In genomic region chr4:128711361-128711760, GRCh38 we compare ENCODE assay signal across 32 cellular contexts.
DNase-seq lines count a peak whose midpoint lies in the region; ATAC-seq and TF ChIP-seq lines count a peak whose summit lies in the region.
"Had no signal": no experiment of that assay in that cellular context is flagged by ENCODE, and none has a peak within 500 bp of the region (broad histone marks: within the 10 kb centered on the region; RNA-seq: fewer than 3 reads in every experiment).

No MANE protein-coding gene starts in this region.

- peak; percentile 30 for ATAC-seq in Right ventricle myocardium superior (ENCODE audit: poor library complexity)
- no peak for ATAC-seq in right cardiac atrium
- no peak for ATAC-seq in activated CD8-positive, alpha-beta T cell treated with anti-CD3 and anti-CD28 coated beads for 36 hours
- ATAC-seq in upper lobe of left lung (ENCODE audit: low FRiP score in 2 of 2) = no peak
- ATAC-seq: A549; activated CD4-positive, alpha-beta T cell treated with anti-CD3 and anti-CD28 coated beads for 36 hours; activated CD8-positive, alpha-beta T cell treated with anti-CD3 and anti-CD28 coated beads, Interleukin-2, amount 10 ng/mL, durations not matched to agents 7 days and 5 days; CD8-positive, alpha-beta T cell; PC-3 had no signal

- H3K27me3 ChIP-seq in right cardiac atrium (ENCODE audit: control insufficient read depth, insufficient read depth) (no peaks in the 10 kb centered on the region), upper lobe of left lung (no peaks in the 10 kb centered on the region)
- H3K27me3 ChIP-seq: brain microvascular endothelial cell, ovary had no signal

- POLR2A ChIA-PET in activated CD8-positive, alpha-beta T cell treated with anti-CD3 and anti-CD28 coated beads for 36 hours (lab: Charles Lee) = no interaction called here

- intact Hi-C loops in Right ventricle myocardium superior (cut with DNase I) = no loop called here
- intact Hi-C loops in right cardiac atrium (cut with DNase I) = no loop called here
- intact Hi-C loops in activated CD8-positive, alpha-beta T cell treated with anti-CD3 and anti-CD28 coated beads for 36 hours (cut with micrococcal nuclease) = no loop called here

- H3K27ac ChIP-seq in right cardiac atrium (ENCODE audit: low read length) (no peak overlapping the region), upper lobe of left lung (no peak overlapping the region)
- H3K27ac ChIP-seq: A549, brain microvascular endothelial cell, ovary, VCaP had no signal

- peaks cover 3% of the 10 kb centered on the region for H3K9me3 Mint-ChIP-seq in activated CD8-positive, alpha-beta T cell treated with anti-CD3 and anti-CD28 coated beads for 36 hours
- H3K9me3 Mint-ChIP-seq: activated naive CD4-positive, alpha-beta T cell treated with anti-CD3 and anti-CD28 coated beads, Interleukin-2, amount 50 U/mL, for 24 hours; CD8-positive, alpha-beta T cell; neural crest cell had no signal

- H3K4me1 Mint-ChIP-seq in activated CD8-positive, alpha-beta T cell treated with anti-CD3 and anti-CD28 coated beads for 36 hours (ENCODE audit: low read depth) = peaks cover 5% of the 10 kb centered on the region
- H3K4me1 Mint-ChIP-seq: neural crest cell had no signal

- no peaks in the 10 kb centered on the region for H3K36me3 Mint-ChIP-seq in activated CD8-positive, alpha-beta T cell treated with anti-CD3 and anti-CD28 coated beads for 36 hours (ENCODE audit: low read depth)
- H3K36me3 Mint-ChIP-seq: activated naive CD4-positive, alpha-beta T cell treated with anti-CD3 and anti-CD28 coated beads, Interleukin-2, amount 50 U/mL, for 24 hours; CD8-positive, alpha-beta T cell had no signal

- H3K36me3 ChIP-seq in upper lobe of left lung = no peaks in the 10 kb centered on the region
- H3K36me3 ChIP-seq: brain microvascular endothelial cell, ovary had no signal

- whole genome bisulfite sequencing in right cardiac atrium = 81% methylated on average over 1 of the region's 1 CpG
- WGBS in upper lobe of left lung, 2 donors = 46 to 67% methylated on average over 1 of the region's 1 CpG

- TF ChIP-seq POLR2A in upper lobe of left lung (IDR thresholded peaks at IDR 0.05) = no peak

- H3K4me3 Mint-ChIP-seq in activated CD8-positive, alpha-beta T cell treated with anti-CD3 and anti-CD28 coated beads for 36 hours = no peak overlapping the region
- H3K4me3 Mint-ChIP-seq: activated CD4-positive, alpha-beta T cell treated with anti-CD3 and anti-CD28 coated beads for 36 hours; activated CD8-positive, alpha-beta T cell treated with anti-CD3 and anti-CD28 coated beads, Interleukin-2, amount 10 ng/mL, durations not matched to agents 7 days and 5 days; activated naive CD4-positive, alpha-beta T cell treated with anti-CD3 and anti-CD28 coated beads, Interleukin-2, amount 50 U/mL, for 24 hours; CD8-positive, alpha-beta T cell; H9; neural crest cell had no signal

- TF ChIP-seq CTCF in activated CD8-positive, alpha-beta T cell treated with anti-CD3 and anti-CD28 coated beads for 36 hours (IDR thresholded peaks at IDR 0.05) = no peak
- TF ChIP-seq CTCF in upper lobe of left lung (IDR thresholded peaks at IDR 0.05) = no peak

- CTCF ChIA-PET in activated CD8-positive, alpha-beta T cell treated with anti-CD3 and anti-CD28 coated beads for 36 hours (lab: Charles Lee) = no interaction called here

- DNase-seq in Right ventricle myocardium superior (no peak), right cardiac atrium (no peak), NCI-H69 (lab: John Stamatoyannopoulos, UW) (peak; percentile 40), fibroblast of peridontal ligament (ENCODE audit: extremely low read depth) (peak; percentile 27), NCI-H2196 (lab: John Stamatoyannopoulos, UW; ENCODE audit: unreplicated experiment) (no peak), upper lobe of left lung (no peak)
- DNase-seq in activated CD8-positive, alpha-beta T cell treated with anti-CD3 and anti-CD28 coated beads for 36 hours = no peak
- DNase-seq in activated CD8-positive, alpha-beta memory T cell treated with anti-CD3 and anti-CD28 coated beads, Interleukin-2, amount 50 U/mL, for 48 hours = no peak
- DNase-seq: activated CD4-positive, alpha-beta T cell treated with anti-CD3 and anti-CD28 coated beads for 36 hours; activated CD8-positive, alpha-beta T cell treated with anti-CD3 and anti-CD28 coated beads, Interleukin-2, amount 10 ng/mL, durations not matched to agents 7 days and 5 days; activated T-cell treated with anti-CD3 and anti-CD28 coated beads for 4 hours; amygdala; brain microvascular endothelial cell; CD8-positive, alpha-beta T cell; H9; hypothalamus; Karpas-422; left cardiac atrium; mammary epithelial cell; NCI-H2171; NCI-H510A; NK-92 treated with Interleukin-12 subunit alpha and Interleukin-12 subunit beta, amount 100 ng/mL, for 24 hours; PC-3; stimulated activated naive CD4-positive, alpha-beta T cell; T-helper 9 cell had no signal

- TF ChIP-seq EP300 in upper lobe of left lung (IDR thresholded peaks at IDR 0.05) = no peak

- H3K27me3 Mint-ChIP-seq in activated CD8-positive, alpha-beta T cell treated with anti-CD3 and anti-CD28 coated beads for 36 hours = peaks cover 2% of the 10 kb centered on the region
- H3K27me3 Mint-ChIP-seq: activated CD4-positive, alpha-beta T cell treated with anti-CD3 and anti-CD28 coated beads for 36 hours; activated naive CD4-positive, alpha-beta T cell treated with anti-CD3 and anti-CD28 coated beads, Interleukin-2, amount 50 U/mL, for 24 hours had no signal

- no peak overlapping the region for H3K27ac Mint-ChIP-seq in activated CD8-positive, alpha-beta T cell treated with anti-CD3 and anti-CD28 coated beads for 36 hours
- H3K27ac Mint-ChIP-seq: activated CD4-positive, alpha-beta T cell treated with anti-CD3 and anti-CD28 coated beads for 36 hours; activated CD8-positive, alpha-beta T cell treated with anti-CD3 and anti-CD28 coated beads, Interleukin-2, amount 10 ng/mL, durations not matched to agents 7 days and 5 days; activated naive CD4-positive, alpha-beta T cell treated with anti-CD3 and anti-CD28 coated beads, Interleukin-2, amount 50 U/mL, for 24 hours; activated T-helper 2 cell treated with anti-CD3 and anti-CD28 coated beads, Interferon-gamma antibody, Interleukin-2, Interleukin-4, amounts not matched to agents 10 μg/mL and 5 μg/mL and 100 μg/mL, durations not matched to agents 14 hours and 24 hours and 36 hours; CD8-positive, alpha-beta T cell had no signal

- H3K4me3 ChIP-seq in right cardiac atrium (ENCODE audit: low read length) (no peak overlapping the region), upper lobe of left lung (no peak overlapping the region)
- H3K4me3 ChIP-seq: A549, ovary, smooth muscle cell had no signal

- H3K4me1 ChIP-seq in right cardiac atrium (ENCODE audit: control insufficient read depth, insufficient read depth, low read length) (peaks cover 2% of the 10 kb centered on the region), upper lobe of left lung (peaks cover 0 to 5% (median 2%) of the 10 kb centered on the region in 4 donors)
- H3K4me1 ChIP-seq: A549 had no signal

- H3K9me3 ChIP-seq in right cardiac atrium (ENCODE audit: control insufficient read depth, low read length) (no peaks in the 10 kb centered on the region), upper lobe of left lung (no peaks in the 10 kb centered on the region)
- H3K9me3 ChIP-seq: A549, ovary had no signal

Comparison
In these comparisons a context has a peak if more than half of its experiments do, and no peak if none do; other contexts are left out.
1. DNase-seq: peak in NCI-H69 (single experiment) and fibroblast of peridontal ligament (single experiment); none in Right ventricle myocardium superior (single experiment), right cardiac atrium (0 of 3), NCI-H2196 (single experiment), activated CD8-positive, alpha-beta T cell treated with anti-CD3 and anti-CD28 coated beads for 36 hours (single experiment), upper lobe of left lung (0 of 2) and activated CD8-positive, alpha-beta memory T cell treated with anti-CD3 and anti-CD28 coated beads, Interleukin-2, amount 50 U/mL, for 48 hours (single experiment).